ENCODE assay signal across 17 cellular contexts in genomic region chr11:1207451-1208360, GRCh38. TPM values are rescaled to one million over a fixed set of nuclear protein-coding genes. Genes with fewer than 3 reads are reported as not detected.
DNase-seq lines count a peak whose midpoint lies in the region; ATAC-seq and TF ChIP-seq lines count a peak whose summit lies in the region.
"Had no signal": no experiment of that assay in that cellular context is flagged by ENCODE, and none has a peak within 500 bp of the region (broad histone marks: within the 10 kb centered on the region; RNA-seq: fewer than 3 reads in every experiment).

No MANE protein-coding gene starts in this region.

- H3K36me3 ChIP-seq in GM06990 (ENCODE audit: control insufficient read depth, insufficient read depth, low read length) (no peaks in the 10 kb centered on the region), IMR-90 (ENCODE audit: control insufficient read depth, insufficient read depth, low read length) (no peaks in the 10 kb centered on the region)

- TF ChIP-seq POLR2A in IMR-90 (IDR thresholded peaks at IDR 0.05; ENCODE audit: low read depth, low read length), result no peak

- H2BK20ac ChIP-seq in IMR-90 (ENCODE audit: low read depth, low read length), result no peak overlapping the region

- peak; percentile 3 for DNase-seq in GM06990 (ENCODE audit: extremely low read depth, insufficient read length)
- no peak for DNase-seq in IMR-90
- DNase-seq in iPS-NIHi11 (ENCODE audit: low spot score), result peak; percentile 2
- peak; percentile 76 for DNase-seq in posterior vena cava (ENCODE audit: low spot score)
- DNase-seq in foreskin melanocyte, result no peak
- DNase-seq in NCI-H1436 (lab: John Stamatoyannopoulos, UW), result no peak
- no peak for DNase-seq in activated CD4-positive, alpha-beta T cell treated with anti-CD3 and anti-CD28 coated beads, Interleukin-2, amount 10 ng/mL, durations not matched to agents 7 days and 5 days
- DNase-seq: anterior cingulate cortex; cerebellar nuclear complex; Karpas-422; NCI-H1105; NCI-H2107; NCI-H526 treated with DMSO at 0.1 percent for 48 hours; stimulated activated CD4-positive, alpha-beta T cell treated with anti-CD3 and anti-CD28 coated beads, Interleukin-2, amount 100 ng/mL, for 48 hours had no signal

- H3K23ac ChIP-seq in IMR-90 (ENCODE audit: low read depth, low read length), result no peak overlapping the region

- H2AFZ ChIP-seq in IMR-90 (replicated peaks; ENCODE audit: low read length, poor library complexity), result no peak overlapping the region

- no peaks in the 10 kb centered on the region for H3K36me3 Mint-ChIP-seq in activated CD4-positive, alpha-beta T cell treated with anti-CD3 and anti-CD28 coated beads, Interleukin-2, amount 10 ng/mL, durations not matched to agents 7 days and 5 days (ENCODE audit: low read depth)

- H2BK15ac ChIP-seq in IMR-90 (ENCODE audit: low read depth, low read length), result no peak overlapping the region

- ATAC-seq in IMR-90 (ENCODE audit: low read depth), result no peak
- ATAC-seq: activated CD4-positive, CD25-positive, alpha-beta regulatory T cell treated with anti-CD3 and anti-CD28 coated beads, Interleukin-2, amount 50 U/mL, for 24 hours had no signal

- no peaks in the 10 kb centered on the region for H3K79me1 ChIP-seq in IMR-90 (ENCODE audit: low read depth in 1 of 2, low read length in 2 of 2)

- no peak overlapping the region for H4K8ac ChIP-seq in IMR-90 (ENCODE audit: low read depth in 2 of 2, low read length in 2 of 2)

- no peaks in the 10 kb centered on the region for H3K4me1 Mint-ChIP-seq in activated CD4-positive, alpha-beta T cell treated with anti-CD3 and anti-CD28 coated beads, Interleukin-2, amount 10 ng/mL, durations not matched to agents 7 days and 5 days
- H3K4me1 Mint-ChIP-seq: endodermal cell had no signal

- no peak overlapping the region for H4K91ac ChIP-seq in IMR-90 (ENCODE audit: insufficient read depth, low read depth, low read length)

- no peak overlapping the region for H2BK5ac ChIP-seq in IMR-90 (ENCODE audit: low read depth, low read length, poor library complexity, severe bottlenecking)

- H3K27me3 Mint-ChIP-seq in activated CD4-positive, alpha-beta T cell treated with anti-CD3 and anti-CD28 coated beads, Interleukin-2, amount 10 ng/mL, durations not matched to agents 7 days and 5 days, result peaks cover 7% of the 10 kb centered on the region

- H3K14ac ChIP-seq in IMR-90 (replicated peaks; ENCODE audit: low read depth, low read length), result no peak overlapping the region

- H2BK120ac ChIP-seq in IMR-90 (ENCODE audit: low read depth, low read length), result no peak overlapping the region

- dilution Hi-C loops in IMR-90 (cut with HindIII; ENCODE audit: low sequenced_read_pairs, unreplicated experiment), result no loop called here

- no peak overlapping the region for H3K18ac ChIP-seq in IMR-90 (ENCODE audit: low read depth, low read length)

- no peak overlapping the region for H3K9ac ChIP-seq in IMR-90 (ENCODE audit: low read depth, low read length)

- intact Hi-C loops in IMR-90 (cut with micrococcal nuclease) (no loop called here), posterior vena cava (cut with DNase I) (no loop called here)

- H3K27ac Mint-ChIP-seq in activated CD4-positive, alpha-beta T cell treated with anti-CD3 and anti-CD28 coated beads, Interleukin-2, amount 10 ng/mL, durations not matched to agents 7 days and 5 days, result no peak overlapping the region
- H3K27ac Mint-ChIP-seq: endodermal cell had no signal

- TF ChIP-seq CTCF in GM06990 (IDR thresholded peaks at IDR 0.05; ENCODE audit: insufficient read depth, low read length, poor library complexity, severe bottlenecking), result no peak
- TF ChIP-seq CTCF in IMR-90 (conservative IDR thresholded peaks at IDR 0.05; ENCODE audit: low read depth, low read length), result no peak

- no peak overlapping the region for H3K4me2 ChIP-seq in IMR-90 (ENCODE audit: low read depth, low read length)

- H3K27me3 ChIP-seq in GM06990 (replicated peaks; ENCODE audit: control insufficient read depth, insufficient read depth, low read length) (no peaks in the 10 kb centered on the region), IMR-90 (ENCODE audit: control insufficient read depth, insufficient read depth, low read length) (peaks cover 10% of the 10 kb centered on the region)

- peak overlapping the region; percentile 65 for H2AK9ac ChIP-seq in IMR-90 (replicated peaks; ENCODE audit: low read depth, low read length, poor library complexity)

- H3K4me1 ChIP-seq in IMR-90 (ENCODE audit: control insufficient read depth, insufficient read depth, low read length), result no peaks in the 10 kb centered on the region

- BruUV-seq in IMR-90 (replicated peaks; lab: Mats Ljungman, UMichigan), result no TSS peak

- WGBS in IMR-90 (ENCODE audit: extremely low coverage in 2 of 2, insufficient read length in 1 of 2), 2 experiments, result 71% methylated on average over 30 of the region's 40 CpGs; no CpG with 5 or more reads in 1 of the 2 experiments

- H3K4ac ChIP-seq in IMR-90 (ENCODE audit: low read depth, low read length), result no peak overlapping the region

- peaks cover 13% of the 10 kb centered on the region for H3K9me3 Mint-ChIP-seq in activated CD4-positive, alpha-beta T cell treated with anti-CD3 and anti-CD28 coated beads, Interleukin-2, amount 10 ng/mL, durations not matched to agents 7 days and 5 days

- no peak overlapping the region for H3K4me3 ChIP-seq in GM06990 (replicated peaks; ENCODE audit: low read depth, low read length)
- H3K4me3 ChIP-seq in IMR-90 (ENCODE audit: insufficient read depth, low read depth, low read length), result no peak overlapping the region

- H3K9me1 ChIP-seq in IMR-90 (ENCODE audit: insufficient read depth, low read length), result no peaks in the 10 kb centered on the region

- H4K20me1 ChIP-seq in IMR-90 (ENCODE audit: insufficient read depth, low read length), result no peaks in the 10 kb centered on the region; the same call in 1 of the 2 replicates

- POLR2A ChIA-PET in IMR-90 (lab: Charles Lee; ENCODE audit: unreplicated experiment), result no interaction called here
- POLR2A ChIA-PET in activated CD4-positive, alpha-beta T cell treated with anti-CD3 and anti-CD28 coated beads, Interleukin-2, amount 10 ng/mL, durations not matched to agents 7 days and 5 days (lab: Charles Lee), result no interaction called here

- no peak overlapping the region for H2AK5ac ChIP-seq in IMR-90 (ENCODE audit: low read depth, low read length)

- no peak overlapping the region for H3K27ac ChIP-seq in IMR-90 (ENCODE audit: insufficient read depth, low read length)

- no peak overlapping the region for H3K56ac ChIP-seq in IMR-90 (ENCODE audit: extremely low read depth, insufficient read depth, low read length)

- peaks cover 4% of the 10 kb centered on the region for H3K9me3 ChIP-seq in IMR-90 (ENCODE audit: control insufficient read depth, insufficient read depth, low read length)

- in situ Hi-C loops in IMR-90 (cut with MboI; ENCODE audit: low sequenced_read_pairs), result loop anchor here (25.0 kb wide), 1 partner anchor 305 kb away; no protein-coding TSS in a partner anchor

- no peak for TF ChIP-seq RAD21 in IMR-90 (IDR thresholded peaks at IDR 0.05; ENCODE audit: low read length)

- H3K4me3 Mint-ChIP-seq in activated CD4-positive, alpha-beta T cell treated with anti-CD3 and anti-CD28 coated beads, Interleukin-2, amount 10 ng/mL, durations not matched to agents 7 days and 5 days, result no peak overlapping the region
- H3K4me3 Mint-ChIP-seq: endodermal cell had no signal

- CTCF ChIA-PET in IMR-90 (lab: Yijun Ruan, JAX), result no interaction called here
- CTCF ChIA-PET in activated CD4-positive, alpha-beta T cell treated with anti-CD3 and anti-CD28 coated beads, Interleukin-2, amount 10 ng/mL, durations not matched to agents 7 days and 5 days (lab: Charles Lee), result no interaction called here

- H4K5ac ChIP-seq in IMR-90 (ENCODE audit: low read depth, low read length), result no peak overlapping the region

TF ChIP-seq in IMR-90, 13 proteins besides CTCF, POLR2A, EP300 and RAD21:
- no peak for TF ChIP-seq RCOR1 (IDR thresholded peaks at IDR 0.05; ENCODE audit: insufficient replicate concordance, low read length)
- no peak for TF ChIP-seq FOS (IDR thresholded peaks at IDR 0.05; ENCODE audit: low read depth, low read length)
- TF ChIP-seq, protein P1, sequence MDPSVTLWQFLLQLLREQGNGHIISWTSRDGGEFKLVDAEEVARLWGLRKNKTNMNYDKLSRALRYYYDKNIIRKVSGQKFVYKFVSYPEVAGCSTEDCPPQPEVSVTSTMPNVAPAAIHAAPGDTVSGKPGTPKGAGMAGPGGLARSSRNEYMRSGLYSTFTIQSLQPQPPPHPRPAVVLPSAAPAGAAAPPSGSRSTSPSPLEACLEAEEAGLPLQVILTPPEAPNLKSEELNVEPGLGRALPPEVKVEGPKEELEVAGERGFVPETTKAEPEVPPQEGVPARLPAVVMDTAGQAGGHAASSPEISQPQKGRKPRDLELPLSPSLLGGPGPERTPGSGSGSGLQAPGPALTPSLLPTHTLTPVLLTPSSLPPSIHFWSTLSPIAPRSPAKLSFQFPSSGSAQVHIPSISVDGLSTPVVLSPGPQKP (IDR thresholded peaks at IDR 0.05; ENCODE audit: borderline replicate concordance, low read depth, low read length), result no peak
- no peak for TF ChIP-seq MAFK (IDR thresholded peaks at IDR 0.05; ENCODE audit: low read depth, low read length)
- TF ChIP-seq CEBPB (IDR thresholded peaks at IDR 0.05; ENCODE audit: low read depth, low read length), result no peak
- TF ChIP-seq SMC3 (IDR thresholded peaks at IDR 0.05; ENCODE audit: low read depth, low read length), result no peak
- no peak for TF ChIP-seq NFE2L2 (IDR thresholded peaks at IDR 0.05; ENCODE audit: low read depth, low read length)
- no peak for TF ChIP-seq MXI1 (IDR thresholded peaks at IDR 0.05; ENCODE audit: borderline replicate concordance, low read depth, low read length)
- TF ChIP-seq MAZ (IDR thresholded peaks at IDR 0.05; ENCODE audit: borderline replicate concordance, low read depth, low read length), result no peak
- no peak for TF ChIP-seq RFX5 (IDR thresholded peaks at IDR 0.05; ENCODE audit: low read depth, low read length)
- TF ChIP-seq BHLHE40 (IDR thresholded peaks at IDR 0.05; ENCODE audit: low read depth, low read length), result no peak

RNA-seq across cellular contexts. Expression of gene MUC5B, which starts 15.2 kb away (rescaled TPM):
- total RNA-seq in IMR-90 (2012; rRNA removed), result not detected in 2 replicates
- polyA plus RNA-seq in IMR-90 (2012; rRNA removed), result not detected in 2 replicates
- not detected in 2 replicates for polyA plus RNA-seq in IMR-90 (2012; cell fraction: cytosol; rRNA removed)
- polyA plus RNA-seq in IMR-90 (2012; cell fraction: nucleus; rRNA removed; ENCODE audit: low replicate concordance), result not detected in 2 replicates
- under 1 TPM in 1 of 2 donors, not detected in 1; 0.69 TPM for total RNA-seq in posterior vena cava
- not detected for total RNA-seq in activated CD4-positive, alpha-beta T cell treated with anti-CD3 and anti-CD28 coated beads, Interleukin-2, amount 10 ng/mL, durations not matched to agents 7 days and 5 days
- total RNA-seq: endodermal cell had no signal
- polyA plus RNA-seq: keratinocyte had no signal

RNA-seq across cellular contexts. Expression of gene MUC5AC, which starts 50.0 kb away (rescaled TPM):
- total RNA-seq in IMR-90 (2012; rRNA removed) (not detected in 2 replicates), posterior vena cava (not detected)
- polyA plus RNA-seq in IMR-90 (2012; rRNA removed), result 0.01 and 0.02 TPM in 2 replicates
- polyA plus RNA-seq in IMR-90 (2012; cell fraction: cytosol; rRNA removed), result under 0.01 TPM in 1 of 2 replicates, not detected in the other
- under 0.01 and 0.01 TPM in 2 replicates for polyA plus RNA-seq in IMR-90 (2012; cell fraction: nucleus; rRNA removed; ENCODE audit: low replicate concordance)
- not detected for total RNA-seq in activated CD4-positive, alpha-beta T cell treated with anti-CD3 and anti-CD28 coated beads, Interleukin-2, amount 10 ng/mL, durations not matched to agents 7 days and 5 days
- total RNA-seq: endodermal cell had no signal
- polyA plus RNA-seq: keratinocyte had no signal

Comparison
In these comparisons a context has a peak if more than half of its experiments do, and no peak if none do; other contexts are left out.
1. DNase-seq: peak in GM06990 (single experiment), iPS-NIHi11 (single experiment) and posterior vena cava (single experiment); none in IMR-90 (single experiment), foreskin melanocyte (single experiment), NCI-H1436 (single experiment) and activated CD4-positive, alpha-beta T cell treated with anti-CD3 and anti-CD28 coated beads, Interleukin-2, amount 10 ng/mL, durations not matched to agents 7 days and 5 days (single experiment).